In the genomic region with DNA sequence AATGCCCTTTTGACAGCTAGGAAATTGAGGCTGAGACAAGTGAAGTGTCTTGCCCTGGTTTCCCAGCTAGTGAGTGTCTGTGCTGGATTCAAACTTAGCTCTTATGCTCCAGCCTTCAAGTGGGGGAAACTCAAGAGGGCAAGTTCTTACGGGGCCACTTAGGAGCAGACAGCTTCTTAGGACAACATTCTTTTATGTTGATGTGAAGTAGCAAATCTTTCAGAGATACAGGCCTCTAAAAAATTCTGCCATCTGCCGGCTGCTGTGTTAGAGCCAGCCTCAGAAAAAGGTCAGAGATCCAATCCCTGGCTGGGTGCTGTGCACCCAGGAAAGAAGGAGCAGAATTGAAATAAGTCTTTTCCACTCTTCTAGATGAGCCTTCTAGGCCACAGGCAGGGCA, we compare ENCODE assay signal across 15 cellular contexts. TPM values are rescaled to one million over a fixed set of nuclear protein-coding genes. Genes with fewer than 3 reads are reported as not detected.
A peak's percentile ranks its signal among the peaks of the same experiment; 100 is the strongest.
DNase-seq lines count a peak whose midpoint lies in the region; ATAC-seq, FAIRE-seq and TF ChIP-seq lines count a peak whose summit lies in the region.
"Had no signal": no experiment of that assay in that cellular context is flagged by ENCODE, and none has a peak within 500 bp of the region (broad histone marks: within the 10 kb centered on the region; RNA-seq: fewer than 3 reads in every experiment).

No MANE protein-coding gene starts in this region.

- TF ChIP-seq POLR2A in suprapubic skin (IDR thresholded peaks at IDR 0.05), result no peak

- ATAC-seq in lower lobe of right lung (peak; percentile 56 to 74), HG02678 (IDR thresholded peaks at IDR 0.05; ENCODE audit: unreplicated experiment) (no peak), GM21576 (IDR thresholded peaks at IDR 0.05; ENCODE audit: unreplicated experiment) (no peak)
- no peak for ATAC-seq in activated T-helper 17 cell treated with anti-CD3 and anti-CD28 coated beads, Interleukin-2, amount 50 U/mL, for 72 hours (replicated peaks)

- H3K27me3 ChIP-seq in bronchial epithelial cell (ENCODE audit: control insufficient read depth, insufficient read depth, low read length) (no peaks in the 10 kb centered on the region), lower lobe of right lung (ENCODE audit: low read depth) (no peaks in the 10 kb centered on the region), suprapubic skin (no peaks in the 10 kb centered on the region)
- H3K27me3 ChIP-seq: BLaER1 treated with 17β-estradiol and CSF1 and Interleukin-3, amounts not matched to agents 10 nM and 100 nM; MG63; SJCRH30 had no signal

- 54% methylated on average over 2 of the region's 2 CpGs for WGBS in suprapubic skin

- intact Hi-C loops in lower lobe of right lung (cut with DNase I), result no loop called here

- H3K9me3 ChIP-seq in lower lobe of right lung (no peaks in the 10 kb centered on the region), suprapubic skin (no peaks in the 10 kb centered on the region)
- H3K9me3 ChIP-seq: BLaER1 treated with 17β-estradiol and CSF1 and Interleukin-3, amounts not matched to agents 10 nM and 100 nM; MG63; SJCRH30 had no signal

- no peak for FAIRE-seq in bronchial epithelial cell (lab: Jason Lieb, UNC)
- FAIRE-seq: endothelial cell of umbilical vein, TTC549 had no signal

- peak overlapping the region; percentile 60 for H3K27ac Mint-ChIP-seq in HFFc6
- H3K27ac Mint-ChIP-seq in activated T-helper 17 cell treated with anti-CD3 and anti-CD28 coated beads, Interleukin-2, amount 50 U/mL, for 72 hours, result no peak overlapping the region

- H3K36me3 ChIP-seq in bronchial epithelial cell (ENCODE audit: control insufficient read depth, insufficient read depth, low read length) (peaks cover 7% of the 10 kb centered on the region), lower lobe of right lung (peaks cover 25% of the 10 kb centered on the region), suprapubic skin (peaks cover 4% of the 10 kb centered on the region)
- H3K36me3 ChIP-seq: BLaER1 treated with 17β-estradiol and CSF1 and Interleukin-3, amounts not matched to agents 10 nM and 100 nM; SJCRH30 had no signal

- H3K4me1 ChIP-seq in lower lobe of right lung, result peaks cover 100% of the 10 kb centered on the region
- peaks cover 60% of the 10 kb centered on the region for H3K4me1 ChIP-seq in suprapubic skin
- H3K4me1 ChIP-seq: SJCRH30 had no signal

- TF ChIP-seq CTCF in HFFc6 (IDR thresholded peaks at IDR 0.05) (no peak), bronchial epithelial cell (IDR thresholded peaks at IDR 0.05; ENCODE audit: insufficient read depth, low read length, severe bottlenecking) (peak; percentile 47), lower lobe of right lung (IDR thresholded peaks at IDR 0.05) (peak; percentile 33), suprapubic skin (IDR thresholded peaks at IDR 0.05) (no peak)

- no peak overlapping the region for H3K4me3 ChIP-seq in bronchial epithelial cell (ENCODE audit: low read depth, low read length)
- H3K4me3 ChIP-seq in lower lobe of right lung, result no peak overlapping the region
- no peak overlapping the region for H3K4me3 ChIP-seq in suprapubic skin
- H3K4me3 ChIP-seq: BLaER1 treated with 17β-estradiol and CSF1 and Interleukin-3, amounts not matched to agents 10 nM and 100 nM; MG63; SJCRH30 had no signal

- peaks cover 24% of the 10 kb centered on the region for H3K36me3 Mint-ChIP-seq in HFFc6 (ENCODE audit: low read depth)
- H3K36me3 Mint-ChIP-seq in activated T-helper 17 cell treated with anti-CD3 and anti-CD28 coated beads, Interleukin-2, amount 50 U/mL, for 72 hours (ENCODE audit: low read depth), result no peaks in the 10 kb centered on the region

- H3K27ac ChIP-seq in lower lobe of right lung (peak overlapping the region; percentile 42), suprapubic skin (peak overlapping the region; percentile 37)
- H3K27ac ChIP-seq: BLaER1 treated with 17β-estradiol and CSF1 and Interleukin-3, amounts not matched to agents 10 nM and 100 nM; SJCRH30 had no signal

- H3K27me3 Mint-ChIP-seq in HFFc6 (ENCODE audit: insufficient read depth), result peaks cover 22% of the 10 kb centered on the region
- peaks cover 6% of the 10 kb centered on the region for H3K27me3 Mint-ChIP-seq in activated T-helper 17 cell treated with anti-CD3 and anti-CD28 coated beads, Interleukin-2, amount 50 U/mL, for 72 hours

- DNase-seq in HFFc6 (no peak), bronchial epithelial cell (ENCODE audit: low read depth) (no peak), lower lobe of right lung (no peak), suprapubic skin (ENCODE audit: low spot score in 2 of 2) (peak in 1 of 2 donors; percentile 17), NCI-H69 (lab: John Stamatoyannopoulos, UW) (no peak)
- DNase-seq: activated gamma-delta T cell, MG63, NCI-H1930, SJCRH30 had no signal

- peaks cover 34% of the 10 kb centered on the region for H3K4me1 Mint-ChIP-seq in HFFc6 (ENCODE audit: low read depth)
- no peaks in the 10 kb centered on the region for H3K4me1 Mint-ChIP-seq in activated T-helper 17 cell treated with anti-CD3 and anti-CD28 coated beads, Interleukin-2, amount 50 U/mL, for 72 hours

- no peak overlapping the region for H3K4me3 Mint-ChIP-seq in HFFc6
- H3K4me3 Mint-ChIP-seq in activated T-helper 17 cell treated with anti-CD3 and anti-CD28 coated beads, Interleukin-2, amount 50 U/mL, for 72 hours, result no peak overlapping the region

- no peaks in the 10 kb centered on the region for H3K9me3 Mint-ChIP-seq in HFFc6
- H3K9me3 Mint-ChIP-seq in activated T-helper 17 cell treated with anti-CD3 and anti-CD28 coated beads, Interleukin-2, amount 50 U/mL, for 72 hours, result no peaks in the 10 kb centered on the region

- no peak for TF ChIP-seq EP300 in suprapubic skin (IDR thresholded peaks at IDR 0.05)

RNA-seq across cellular contexts. Expression of gene TIMP3, which starts 26.6 kb away (rescaled TPM):
- 100 to 1,000 TPM; 303 to 525 (median 354) TPM for total RNA-seq in HFFc6 (2021; fragmentation: NEBNext Ultra II Directional; extraction: Animal tissue kit (Norgen Biotek cat#: 25700))
- 52.2 and 71.1 TPM in 2 replicates for total RNA-seq in bronchial epithelial cell
- 390 TPM for total RNA-seq in lower lobe of right lung
- 100 to 1,000 TPM; 148 to 295 (median 170) TPM for total RNA-seq in suprapubic skin
- total RNA-seq in activated T-helper 17 cell treated with anti-CD3 and anti-CD28 coated beads, Interleukin-2, amount 50 U/mL, for 72 hours, result not detected

Comparison
In these comparisons a context has a peak if more than half of its experiments do, and no peak if none do; other contexts are left out.
1. CTCF ChIP-seq: peak in bronchial epithelial cell (single experiment) and lower lobe of right lung (single experiment); none in HFFc6 (single experiment) and suprapubic skin (0 of 2).
2. ATAC-seq: peak in lower lobe of right lung (2 of 2); none in HG02678 (single experiment), GM21576 (single experiment) and activated T-helper 17 cell treated with anti-CD3 and anti-CD28 coated beads, Interleukin-2, amount 50 U/mL, for 72 hours (single experiment).
3. RNA of gene TIMP3, which starts 26.6 kb away (total RNA-seq): 390 TPM in lower lobe of right lung (single experiment), 303 to 525 TPM in HFFc6, 148 to 295 TPM in suprapubic skin and 52.2 to 71.1 TPM in bronchial epithelial cell; not detected in activated T-helper 17 cell treated with anti-CD3 and anti-CD28 coated beads, Interleukin-2, amount 50 U/mL, for 72 hours; every median in the first group is over 10 times any median in the second.